In genomic region chr13:106558527-106558926, GRCh38 we compare ENCODE assay signal across 16 cellular contexts. TPM values are rescaled to one million over a fixed set of nuclear protein-coding genes. Genes with fewer than 3 reads are reported as not detected.
A peak's percentile ranks its signal among the peaks of the same experiment; 100 is the strongest.
DNase-seq lines count a peak whose midpoint lies in the region; ATAC-seq and TF ChIP-seq lines count a peak whose summit lies in the region.
"Had no signal": no experiment of that assay in that cellular context is flagged by ENCODE, and none has a peak within 500 bp of the region (broad histone marks: within the 10 kb centered on the region; RNA-seq: fewer than 3 reads in every experiment).

No MANE protein-coding gene starts in this region.

- no peaks in the 10 kb centered on the region for H3K27me3 ChIP-seq in CD4-positive, alpha-beta T cell (ENCODE audit: control insufficient read depth, insufficient read depth, low read length)
- H3K27me3 ChIP-seq: BLaER1 treated with 17β-estradiol and CSF1 and Interleukin-3, amounts not matched to agents 10 nM and 100 nM had no signal

- CTCF ChIA-PET in activated CD8-positive, alpha-beta T cell treated with anti-CD3 and anti-CD28 coated beads, Interleukin-2, amount 10 ng/mL, durations not matched to agents 7 days and 5 days (lab: Charles Lee): interaction anchor here (1.2 kb wide), 1 partner anchor 22 kb away, joined by 4 read pairs; no protein-coding TSS in a partner anchor
- CTCF ChIA-PET in activated CD8-positive, alpha-beta T cell treated with anti-CD3 and anti-CD28 coated beads for 36 hours (lab: Charles Lee): interaction anchor here (0.6 to 1.3 kb wide), 2 partner anchors 61 to 69 kb away, joined by 3 to 4 read pairs; no protein-coding TSS in a partner anchor
- CTCF ChIA-PET in CD4-positive, alpha-beta T cell (lab: Charles Lee): interaction anchor here (2.1 kb wide), 1 partner anchor 22 kb away, joined by 9 read pairs; no protein-coding TSS in a partner anchor

- no peak overlapping the region for H3K4me3 Mint-ChIP-seq in activated CD8-positive, alpha-beta T cell treated with anti-CD3 and anti-CD28 coated beads, Interleukin-2, amount 10 ng/mL, durations not matched to agents 7 days and 5 days
- no peak overlapping the region for H3K4me3 Mint-ChIP-seq in activated CD8-positive, alpha-beta T cell treated with anti-CD3 and anti-CD28 coated beads for 36 hours
- no peak overlapping the region for H3K4me3 Mint-ChIP-seq in CD4-positive, alpha-beta T cell
- H3K4me3 Mint-ChIP-seq in T-helper 17 cell (no peak overlapping the region), mesothelial cell of epicardium (no peak overlapping the region)

- H3K27ac ChIP-seq in CD4-positive, alpha-beta T cell (ENCODE audit: low read depth, low read length): no peak overlapping the region
- H3K27ac ChIP-seq: BLaER1 treated with 17β-estradiol and CSF1 and Interleukin-3, amounts not matched to agents 10 nM and 100 nM had no signal

- peaks cover 34% of the 10 kb centered on the region for H3K4me1 Mint-ChIP-seq in activated CD8-positive, alpha-beta T cell treated with anti-CD3 and anti-CD28 coated beads, Interleukin-2, amount 10 ng/mL, durations not matched to agents 7 days and 5 days (ENCODE audit: low read depth)
- H3K4me1 Mint-ChIP-seq in activated CD8-positive, alpha-beta T cell treated with anti-CD3 and anti-CD28 coated beads for 36 hours (ENCODE audit: low read depth): peaks cover 53% of the 10 kb centered on the region
- H3K4me1 Mint-ChIP-seq in CD4-positive, alpha-beta T cell (ENCODE audit: low read depth): peaks cover 87% of the 10 kb centered on the region
- H3K4me1 Mint-ChIP-seq in T-helper 17 cell (peaks cover 45% of the 10 kb centered on the region), mesothelial cell of epicardium (peaks cover 31% of the 10 kb centered on the region)

- peaks cover 56% of the 10 kb centered on the region for H3K36me3 Mint-ChIP-seq in activated CD8-positive, alpha-beta T cell treated with anti-CD3 and anti-CD28 coated beads, Interleukin-2, amount 10 ng/mL, durations not matched to agents 7 days and 5 days (ENCODE audit: low read depth)
- H3K36me3 Mint-ChIP-seq in activated CD8-positive, alpha-beta T cell treated with anti-CD3 and anti-CD28 coated beads for 36 hours (ENCODE audit: low read depth): peaks cover 59% of the 10 kb centered on the region
- peaks cover 66% of the 10 kb centered on the region for H3K36me3 Mint-ChIP-seq in CD4-positive, alpha-beta T cell (ENCODE audit: low read depth)
- H3K36me3 Mint-ChIP-seq in T-helper 17 cell (ENCODE audit: low read depth): peaks cover 8% of the 10 kb centered on the region
- peaks cover 40% of the 10 kb centered on the region for H3K36me3 Mint-ChIP-seq in mesothelial cell of epicardium
- H3K36me3 Mint-ChIP-seq: IgD-negative memory B cell had no signal

- no peaks in the 10 kb centered on the region for H3K9me3 ChIP-seq in CD4-positive, alpha-beta T cell (ENCODE audit: control insufficient read depth, low read length)
- no peaks in the 10 kb centered on the region for H3K9me3 ChIP-seq in T-helper 17 cell (ENCODE audit: control insufficient read depth, low read length, poor library complexity, severe bottlenecking)
- H3K9me3 ChIP-seq: BLaER1 treated with 17β-estradiol and CSF1 and Interleukin-3, amounts not matched to agents 10 nM and 100 nM; HAP-1 had no signal

- no peak for TF ChIP-seq CTCF in activated CD8-positive, alpha-beta T cell treated with anti-CD3 and anti-CD28 coated beads for 36 hours (IDR thresholded peaks at IDR 0.05)
- no peak for TF ChIP-seq CTCF in CD4-positive, alpha-beta T cell (IDR thresholded peaks at IDR 0.05)
- TF ChIP-seq CTCF in mesothelial cell of epicardium (IDR thresholded peaks at IDR 0.05; ENCODE audit: unreplicated experiment): no peak

- POLR2A ChIA-PET in activated CD8-positive, alpha-beta T cell treated with anti-CD3 and anti-CD28 coated beads, Interleukin-2, amount 10 ng/mL, durations not matched to agents 7 days and 5 days (lab: Charles Lee): interaction anchor here (1.4 kb wide), 1 partner anchor 9 kb away, joined by 3 read pairs; the partner anchor contains the start of gene ARGLU1
- POLR2A ChIA-PET in activated CD8-positive, alpha-beta T cell treated with anti-CD3 and anti-CD28 coated beads for 36 hours (lab: Charles Lee): interaction anchor here (0.8 to 1.0 kb wide), 2 partner anchors 8 to 13 kb away, joined by 3 read pairs; no protein-coding TSS in a partner anchor
- POLR2A ChIA-PET in CD4-positive, alpha-beta T cell (lab: Charles Lee): no interaction called here

- no peak for ATAC-seq in activated CD8-positive, alpha-beta T cell treated with anti-CD3 and anti-CD28 coated beads, Interleukin-2, amount 10 ng/mL, durations not matched to agents 7 days and 5 days
- no peak for ATAC-seq in activated CD8-positive, alpha-beta T cell treated with anti-CD3 and anti-CD28 coated beads for 36 hours
- no peak for ATAC-seq in CD4-positive, alpha-beta T cell (ENCODE audit: poor library complexity)
- ATAC-seq in T-helper 17 cell (no peak), GM19023 (IDR thresholded peaks at IDR 0.05; ENCODE audit: unreplicated experiment) (no peak)

- peak overlapping the region; percentile 5 for H3K27ac Mint-ChIP-seq in activated CD8-positive, alpha-beta T cell treated with anti-CD3 and anti-CD28 coated beads, Interleukin-2, amount 10 ng/mL, durations not matched to agents 7 days and 5 days
- no peak overlapping the region for H3K27ac Mint-ChIP-seq in activated CD8-positive, alpha-beta T cell treated with anti-CD3 and anti-CD28 coated beads for 36 hours
- peak overlapping the region; percentile 28 for H3K27ac Mint-ChIP-seq in CD4-positive, alpha-beta T cell
- H3K27ac Mint-ChIP-seq in T-helper 17 cell: peak overlapping the region; percentile 49
- peak overlapping the region; percentile 48 for H3K27ac Mint-ChIP-seq in mesothelial cell of epicardium
- H3K27ac Mint-ChIP-seq: IgD-negative memory B cell had no signal

- H3K9me3 Mint-ChIP-seq in activated CD8-positive, alpha-beta T cell treated with anti-CD3 and anti-CD28 coated beads, Interleukin-2, amount 10 ng/mL, durations not matched to agents 7 days and 5 days (ENCODE audit: insufficient read depth): no peaks in the 10 kb centered on the region
- H3K9me3 Mint-ChIP-seq in activated CD8-positive, alpha-beta T cell treated with anti-CD3 and anti-CD28 coated beads for 36 hours: no peaks in the 10 kb centered on the region
- no peaks in the 10 kb centered on the region for H3K9me3 Mint-ChIP-seq in CD4-positive, alpha-beta T cell
- no peaks in the 10 kb centered on the region for H3K9me3 Mint-ChIP-seq in mesothelial cell of epicardium
- H3K9me3 Mint-ChIP-seq: IgD-negative memory B cell had no signal

- DNase-seq in activated CD8-positive, alpha-beta T cell treated with anti-CD3 and anti-CD28 coated beads, Interleukin-2, amount 10 ng/mL, durations not matched to agents 7 days and 5 days: no peak
- no peak for DNase-seq in activated CD8-positive, alpha-beta T cell treated with anti-CD3 and anti-CD28 coated beads for 36 hours
- no peak for DNase-seq in CD4-positive, alpha-beta T cell
- DNase-seq in T-helper 17 cell (no peak), mesothelial cell of epicardium (ENCODE audit: low spot score in 2 of 2, unreplicated experiment in 2 of 2) (no peak), posterior vena cava (ENCODE audit: low spot score) (no peak), SKM-1 treated with dmso at 0.1 percent for 144 hours (lab: John Stamatoyannopoulos, UW; ENCODE audit: unreplicated experiment) (no peak)
- DNase-seq: 8988T, DMS53, NCI-H1436 treated with DMSO at 0.1 percent for 48 hours, NCI-H2081, NCI-H524 had no signal

- intact Hi-C loops in activated CD8-positive, alpha-beta T cell treated with anti-CD3 and anti-CD28 coated beads for 36 hours (cut with micrococcal nuclease): no loop called here
- intact Hi-C loops in CD4-positive, alpha-beta T cell (cut with DNase I, micrococcal nuclease): no loop called here
- intact Hi-C loops in posterior vena cava (cut with DNase I): no loop called here

- H3K27me3 Mint-ChIP-seq in activated CD8-positive, alpha-beta T cell treated with anti-CD3 and anti-CD28 coated beads, Interleukin-2, amount 10 ng/mL, durations not matched to agents 7 days and 5 days (ENCODE audit: low read depth): no peaks in the 10 kb centered on the region
- H3K27me3 Mint-ChIP-seq in activated CD8-positive, alpha-beta T cell treated with anti-CD3 and anti-CD28 coated beads for 36 hours: no peaks in the 10 kb centered on the region
- H3K27me3 Mint-ChIP-seq in CD4-positive, alpha-beta T cell: no peaks in the 10 kb centered on the region
- no peaks in the 10 kb centered on the region for H3K27me3 Mint-ChIP-seq in T-helper 17 cell
- no peaks in the 10 kb centered on the region for H3K27me3 Mint-ChIP-seq in mesothelial cell of epicardium (ENCODE audit: low read depth)
- H3K27me3 Mint-ChIP-seq: IgD-negative memory B cell had no signal

RNA-seq across cellular contexts. Expression of gene ARGLU1, which starts 9.4 kb away (rescaled TPM):
- 10 to 100 TPM; 86.6 to 97.0 TPM for total RNA-seq in activated CD8-positive, alpha-beta T cell treated with anti-CD3 and anti-CD28 coated beads, Interleukin-2, amount 10 ng/mL, durations not matched to agents 7 days and 5 days
- 10 to 100 TPM; 89.2 to 91.8 TPM for total RNA-seq in activated CD8-positive, alpha-beta T cell treated with anti-CD3 and anti-CD28 coated beads for 36 hours
- 100 to 1,000 TPM; 146 to 152 TPM for total RNA-seq in CD4-positive, alpha-beta T cell
- total RNA-seq in T-helper 17 cell: 100 to 1,000 TPM; 156 to 163 TPM
- total RNA-seq in mesothelial cell of epicardium: 231 to 235 TPM (median 233 TPM) in 3 replicates
- 10 to 100 TPM; 69.9 to 72.8 TPM for total RNA-seq in posterior vena cava

RNA-seq across cellular contexts. Expression of gene EFNB2, which starts 23.1 kb away (rescaled TPM):
- under 1 TPM; 0.08 to 0.16 TPM for total RNA-seq in activated CD8-positive, alpha-beta T cell treated with anti-CD3 and anti-CD28 coated beads, Interleukin-2, amount 10 ng/mL, durations not matched to agents 7 days and 5 days
- under 1 TPM; 0.11 to 0.20 TPM for total RNA-seq in activated CD8-positive, alpha-beta T cell treated with anti-CD3 and anti-CD28 coated beads for 36 hours
- total RNA-seq in CD4-positive, alpha-beta T cell: under 1 TPM; 0.20 to 0.36 TPM
- total RNA-seq in T-helper 17 cell: under 1 TPM; 0.35 to 0.37 TPM
- total RNA-seq in mesothelial cell of epicardium: 197 to 211 TPM (median 202 TPM) in 3 replicates
- 10 to 100 TPM; 15.5 to 18.2 TPM for total RNA-seq in posterior vena cava

Comparison
In these comparisons a context has a peak if more than half of its experiments do, and no peak if none do; other contexts are left out.
1. RNA of gene EFNB2, which starts 23.1 kb away (total RNA-seq): 197 to 211 TPM in mesothelial cell of epicardium and 15.5 to 18.2 TPM in posterior vena cava; 0.35 to 0.37 TPM in T-helper 17 cell, 0.20 to 0.36 TPM in CD4-positive, alpha-beta T cell, 0.11 to 0.20 TPM in activated CD8-positive, alpha-beta T cell treated with anti-CD3 and anti-CD28 coated beads for 36 hours and 0.08 to 0.16 TPM in activated CD8-positive, alpha-beta T cell treated with anti-CD3 and anti-CD28 coated beads, Interleukin-2, amount 10 ng/mL, durations not matched to agents 7 days and 5 days; every median in the first group is over 10 times any median in the second.